10 cellular contexts compared by ENCODE assay signal in the genomic region with DNA sequence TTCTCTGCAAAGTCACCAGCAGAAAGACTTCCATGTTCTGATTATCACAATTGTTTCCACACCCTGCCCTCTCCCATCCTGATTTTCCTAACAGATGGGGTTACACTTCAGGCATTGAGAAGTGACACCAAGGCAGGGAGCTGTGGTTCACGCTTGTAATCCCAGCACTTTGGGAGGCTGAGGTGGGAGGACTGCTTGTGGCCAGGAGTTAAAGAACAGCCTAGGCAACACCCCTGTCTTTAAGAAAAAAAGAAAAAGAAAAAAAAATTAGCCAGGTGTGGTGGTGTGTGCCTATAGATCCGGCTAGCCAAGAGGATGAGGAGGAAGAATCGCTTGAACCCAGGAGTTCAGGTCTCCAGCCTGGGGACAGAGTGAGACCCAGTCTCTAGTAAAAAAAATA. TPM values are rescaled to one million over a fixed set of nuclear protein-coding genes. Genes with fewer than 3 reads are reported as not detected.
DNase-seq lines count a peak whose midpoint lies in the region; ATAC-seq and TF ChIP-seq lines count a peak whose summit lies in the region.
"Had no signal": no experiment of that assay in that cellular context is flagged by ENCODE, and none has a peak within 500 bp of the region (broad histone marks: within the 10 kb centered on the region; RNA-seq: fewer than 3 reads in every experiment).

No MANE protein-coding gene starts in this region.

- peaks cover 10% of the 10 kb centered on the region for H3K4me1 ChIP-seq in endodermal cell (ENCODE audit: control insufficient read depth, insufficient read depth, low read length)

- no peaks in the 10 kb centered on the region for H3K9me3 Mint-ChIP-seq in activated naive CD4-positive, alpha-beta T cell treated with anti-CD3 and anti-CD28 coated beads, Interleukin-2, amount 10 ng/mL, durations not matched to agents 7 days and 5 days
- no peaks in the 10 kb centered on the region for H3K9me3 Mint-ChIP-seq in endodermal cell
- no peaks in the 10 kb centered on the region for H3K9me3 Mint-ChIP-seq in stimulated activated memory B cell treated with anti-CD40 and anti-IgM and Interleukin-4, amounts not matched to agents 10 μg/mL and 1 μg/mL and 100 μg/mL, for 72 hours

- DNase-seq in activated naive CD4-positive, alpha-beta T cell treated with anti-CD3 and anti-CD28 coated beads, Interleukin-2, amount 10 ng/mL, durations not matched to agents 7 days and 5 days, result no peak
- no peak for DNase-seq in activated naive CD4-positive, alpha-beta T cell (lab: John Stamatoyannopoulos, UW)
- no peak for DNase-seq in T-helper 17 cell
- peak; percentile 53 for DNase-seq in endodermal cell
- no peak for DNase-seq in GM19238 (ENCODE audit: insufficient read length, low spot score)
- DNase-seq: body of pancreas, heart right ventricle had no signal

- H3K4me1 Mint-ChIP-seq in activated naive CD4-positive, alpha-beta T cell treated with anti-CD3 and anti-CD28 coated beads, Interleukin-2, amount 10 ng/mL, durations not matched to agents 7 days and 5 days, result peaks cover 66% of the 10 kb centered on the region
- H3K4me1 Mint-ChIP-seq in T-helper 17 cell (peaks cover 58% of the 10 kb centered on the region), endodermal cell (peaks cover 42% of the 10 kb centered on the region)
- peaks cover 81% of the 10 kb centered on the region for H3K4me1 Mint-ChIP-seq in stimulated activated memory B cell treated with anti-CD40 and anti-IgM and Interleukin-4, amounts not matched to agents 10 μg/mL and 1 μg/mL and 100 μg/mL, for 72 hours

- CTCF ChIA-PET in activated naive CD4-positive, alpha-beta T cell treated with anti-CD3 and anti-CD28 coated beads, Interleukin-2, amount 10 ng/mL, durations not matched to agents 7 days and 5 days (lab: Charles Lee), result no interaction called here

- H3K27me3 ChIP-seq in endodermal cell (ENCODE audit: control insufficient read depth, insufficient read depth, low read length, poor library complexity, severe bottlenecking), result no peaks in the 10 kb centered on the region
- H3K27me3 ChIP-seq: body of pancreas, heart right ventricle had no signal

- H3K27ac Mint-ChIP-seq in activated naive CD4-positive, alpha-beta T cell treated with anti-CD3 and anti-CD28 coated beads, Interleukin-2, amount 10 ng/mL, durations not matched to agents 7 days and 5 days, result peak overlapping the region; percentile 82
- H3K27ac Mint-ChIP-seq in T-helper 17 cell (peak overlapping the region; percentile 96), endodermal cell (no peak overlapping the region)
- peak overlapping the region; percentile 70 for H3K27ac Mint-ChIP-seq in stimulated activated memory B cell treated with anti-CD40 and anti-IgM and Interleukin-4, amounts not matched to agents 10 μg/mL and 1 μg/mL and 100 μg/mL, for 72 hours

- peaks cover 44% of the 10 kb centered on the region for H3K36me3 ChIP-seq in endodermal cell (ENCODE audit: control insufficient read depth, insufficient read depth, low read length)

- no peak for TF ChIP-seq CTCF in endodermal cell (conservative IDR thresholded peaks at IDR 0.05)

- H3K4me3 ChIP-seq in endodermal cell (ENCODE audit: low read length), result peak overlapping the region; percentile 10
- H3K4me3 ChIP-seq: body of pancreas had no signal

- H3K4me3 Mint-ChIP-seq in activated naive CD4-positive, alpha-beta T cell treated with anti-CD3 and anti-CD28 coated beads, Interleukin-2, amount 10 ng/mL, durations not matched to agents 7 days and 5 days, result peak overlapping the region; percentile 28
- H3K4me3 Mint-ChIP-seq in T-helper 17 cell (peak overlapping the region; percentile 87), endodermal cell (no peak overlapping the region)
- H3K4me3 Mint-ChIP-seq in stimulated activated memory B cell treated with anti-CD40 and anti-IgM and Interleukin-4, amounts not matched to agents 10 μg/mL and 1 μg/mL and 100 μg/mL, for 72 hours, result peak overlapping the region; percentile 55

- H3K9me3 ChIP-seq in T-helper 17 cell (ENCODE audit: control insufficient read depth, low read length, poor library complexity, severe bottlenecking) (no peaks in the 10 kb centered on the region), endodermal cell (ENCODE audit: control insufficient read depth, low read length) (no peaks in the 10 kb centered on the region)
- H3K9me3 ChIP-seq: body of pancreas, heart right ventricle had no signal

- no peak overlapping the region for H3K27ac ChIP-seq in endodermal cell (ENCODE audit: low read depth, low read length)

- H3K9ac ChIP-seq in endodermal cell (ENCODE audit: extremely low read depth, low read length, poor library complexity, severe bottlenecking), result no peak overlapping the region

- H3K27me3 Mint-ChIP-seq in activated naive CD4-positive, alpha-beta T cell treated with anti-CD3 and anti-CD28 coated beads, Interleukin-2, amount 10 ng/mL, durations not matched to agents 7 days and 5 days, result no peaks in the 10 kb centered on the region
- H3K27me3 Mint-ChIP-seq in T-helper 17 cell (no peaks in the 10 kb centered on the region), endodermal cell (ENCODE audit: insufficient read depth) (no peaks in the 10 kb centered on the region)
- H3K27me3 Mint-ChIP-seq in stimulated activated memory B cell treated with anti-CD40 and anti-IgM and Interleukin-4, amounts not matched to agents 10 μg/mL and 1 μg/mL and 100 μg/mL, for 72 hours, result no peaks in the 10 kb centered on the region

- ATAC-seq in T-helper 17 cell, result no peak
- no peak for ATAC-seq in stimulated activated memory B cell treated with anti-CD40 and anti-IgM and Interleukin-4, amounts not matched to agents 10 μg/mL and 1 μg/mL and 100 μg/mL, for 72 hours
- no peak for ATAC-seq in GM18861 (IDR thresholded peaks at IDR 0.05; ENCODE audit: unreplicated experiment)
- ATAC-seq in GM18511 (IDR thresholded peaks at IDR 0.05; ENCODE audit: unreplicated experiment), result no peak
- ATAC-seq: body of pancreas, heart right ventricle had no signal

- H3K36me3 Mint-ChIP-seq in activated naive CD4-positive, alpha-beta T cell treated with anti-CD3 and anti-CD28 coated beads, Interleukin-2, amount 10 ng/mL, durations not matched to agents 7 days and 5 days, result peaks cover 45% of the 10 kb centered on the region
- H3K36me3 Mint-ChIP-seq in T-helper 17 cell (ENCODE audit: low read depth) (peaks cover 3% of the 10 kb centered on the region), endodermal cell (ENCODE audit: low read depth) (peaks cover 26% of the 10 kb centered on the region)
- peaks cover 23% of the 10 kb centered on the region for H3K36me3 Mint-ChIP-seq in stimulated activated memory B cell treated with anti-CD40 and anti-IgM and Interleukin-4, amounts not matched to agents 10 μg/mL and 1 μg/mL and 100 μg/mL, for 72 hours

- WGBS in endodermal cell (ENCODE audit: insufficient coverage in 1 of 2, insufficient read length in 1 of 2), 2 experiments, result 80 to 89% methylated on average over 3 of the region's 3 CpGs

RNA-seq across cellular contexts. Expression of gene PPP1CC, which starts 5.2 kb away (rescaled TPM):
- 100 to 1,000 TPM; 140 to 149 TPM for total RNA-seq in T-helper 17 cell
- total RNA-seq in endodermal cell, result 100 to 1,000 TPM; 179 to 201 TPM
- polyA plus RNA-seq in endodermal cell (2013, experiment 1 of 2), result 278 TPM
- 253 TPM for polyA plus RNA-seq in endodermal cell (2013, experiment 2 of 2)

RNA-seq across cellular contexts. Expression of gene HVCN1, which starts 48.6 kb away (rescaled TPM):
- total RNA-seq in T-helper 17 cell (1 to 10 TPM; 4.6 to 8.8 TPM), endodermal cell (1 to 10 TPM; 8.8 to 9.5 TPM)
- polyA plus RNA-seq in endodermal cell (2013, experiment 1 of 2), result 9.3 TPM
- 7.7 TPM for polyA plus RNA-seq in endodermal cell (2013, experiment 2 of 2)
